ENCODE assay signal across 2 cellular contexts in genomic region chr16:46852130-46852529, GRCh38.
TF ChIP-seq lines count a peak whose summit lies in the region.

No MANE protein-coding gene starts in this region.

TF ChIP-seq in HepG2, 621 proteins besides CTCF, POLR2A, EP300 and RAD21:
- no peak for TF ChIP-seq CC2D1A (CRISPR knock-in tag; IDR thresholded peaks at IDR 0.05)
- TF ChIP-seq NAIF1 (CRISPR knock-in tag; IDR thresholded peaks at IDR 0.05; ENCODE audit: borderline replicate concordance): no peak
- TF ChIP-seq KLF11 (CRISPR knock-in tag; IDR thresholded peaks at IDR 0.05): no peak
- 0 out of 2 replicates have a peak, but pooled peaks have one; percentile 42 for TF ChIP-seq GFI1 (CRISPR knock-in tag; IDR thresholded peaks at IDR 0.05; ENCODE audit: borderline replicate concordance)
- no peak for TF ChIP-seq HDAC2 (CRISPR knock-in tag; IDR thresholded peaks at IDR 0.05)
- 0 out of 2 replicates have a peak, but pooled peaks have one; percentile 22 for TF ChIP-seq ZNF687 (CRISPR knock-in tag; IDR thresholded peaks at IDR 0.05)
TF ChIP-seq in HepG2: peak in this region for 2.

TF ChIP-seq in WTC11, 78 proteins besides CTCF, POLR2A, EP300 and RAD21:
- TF ChIP-seq CREB1 (CRISPR knock-in tag; IDR thresholded peaks at IDR 0.05) (no peak), ZNF219 (CRISPR knock-in tag; IDR thresholded peaks at IDR 0.05; ENCODE audit: borderline replicate concordance) (no peak), OVOL2 (CRISPR knock-in tag; IDR thresholded peaks at IDR 0.05; ENCODE audit: borderline replicate concordance) (no peak), ATF1 (CRISPR knock-in tag; IDR thresholded peaks at IDR 0.05) (no peak), ZNF416 (CRISPR knock-in tag; IDR thresholded peaks at IDR 0.05) (no peak), MYBL2 (CRISPR knock-in tag; IDR thresholded peaks at IDR 0.05) (no peak)
- TF ChIP-seq, protein P1, sequence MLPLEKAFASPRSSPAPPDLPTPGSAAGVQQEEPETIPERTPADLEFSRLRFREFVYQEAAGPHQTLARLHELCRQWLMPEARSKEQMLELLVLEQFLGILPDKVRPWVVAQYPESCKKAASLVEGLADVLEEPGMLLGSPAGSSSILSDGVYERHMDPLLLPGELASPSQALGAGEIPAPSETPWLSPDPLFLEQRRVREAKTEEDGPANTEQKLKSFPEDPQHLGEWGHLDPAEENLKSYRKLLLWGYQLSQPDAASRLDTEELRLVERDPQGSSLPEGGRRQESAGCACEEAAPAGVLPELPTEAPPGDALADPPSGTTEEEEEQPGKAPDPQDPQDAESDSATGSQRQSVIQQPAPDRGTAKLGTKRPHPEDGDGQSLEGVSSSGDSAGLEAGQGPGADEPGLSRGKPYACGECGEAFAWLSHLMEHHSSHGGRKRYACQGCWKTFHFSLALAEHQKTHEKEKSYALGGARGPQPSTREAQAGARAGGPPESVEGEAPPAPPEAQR (CRISPR knock-in tag; IDR thresholded peaks at IDR 0.05): no peak
TF ChIP-seq in WTC11: peak in this region for 0.
